ENCODE assay signal across 24 cellular contexts in genomic region chr13:86681223-86681622, GRCh38.
DNase-seq lines count a peak whose midpoint lies in the region; ATAC-seq, FAIRE-seq and TF ChIP-seq lines count a peak whose summit lies in the region.
"Had no signal": no experiment of that assay in that cellular context is flagged by ENCODE, and none has a peak within 500 bp of the region (broad histone marks: within the 10 kb centered on the region; RNA-seq: fewer than 3 reads in every experiment).

No MANE protein-coding gene starts in this region.

- ATAC-seq in HG03565 (IDR thresholded peaks at IDR 0.05; ENCODE audit: unreplicated experiment) (no peak), GM18498 (IDR thresholded peaks at IDR 0.05; ENCODE audit: unreplicated experiment) (no peak)
- ATAC-seq: CD8-positive, alpha-beta T cell; HCT116; PC-3 had no signal

- H3K9me2 ChIP-seq in Loucy (replicated peaks; ENCODE audit: low read depth, low read length): no peaks in the 10 kb centered on the region

- H3K4me2 ChIP-seq in Loucy (ENCODE audit: low read depth, low read length, poor library complexity, severe bottlenecking) (peak overlapping the region; percentile 56), neural progenitor cell (no peak overlapping the region)

- H3K27me3 ChIP-seq in Loucy (ENCODE audit: insufficient read depth, low read length, poor library complexity, severe bottlenecking): no peaks in the 10 kb centered on the region
- H3K27me3 ChIP-seq in neural progenitor cell: no peaks in the 10 kb centered on the region

- H4K20me1 ChIP-seq in Loucy (ENCODE audit: insufficient read depth, low read length, poor library complexity, severe bottlenecking): no peaks in the 10 kb centered on the region
- no peaks in the 10 kb centered on the region for H4K20me1 ChIP-seq in neural progenitor cell (ENCODE audit: low read depth)

- peaks cover 4% of the 10 kb centered on the region for H3K9me3 Mint-ChIP-seq in neural progenitor cell

- H3K27me3 Mint-ChIP-seq in neural progenitor cell (ENCODE audit: insufficient read depth, low read depth): no peaks in the 10 kb centered on the region

- no peaks in the 10 kb centered on the region for H3K4me1 ChIP-seq in Loucy (ENCODE audit: insufficient read depth, low read length, poor library complexity, severe bottlenecking)
- H3K4me1 ChIP-seq in neural progenitor cell: no peaks in the 10 kb centered on the region

- no peak for TF ChIP-seq CTCF in Loucy (conservative IDR thresholded peaks at IDR 0.05; ENCODE audit: low read length)
- no peak for TF ChIP-seq CTCF in neural progenitor cell (IDR thresholded peaks at IDR 0.05)

- H3K9me3 ChIP-seq in Loucy (ENCODE audit: insufficient read depth, low read depth, low read length) (no peaks in the 10 kb centered on the region), neural progenitor cell (ENCODE audit: low read depth) (no peaks in the 10 kb centered on the region)

- no peaks in the 10 kb centered on the region for H3F3A ChIP-seq in Loucy (ENCODE audit: low read depth)
- H3F3A ChIP-seq in neural progenitor cell (ENCODE audit: low read depth): no peaks in the 10 kb centered on the region

- H3K4me3 Mint-ChIP-seq in neural progenitor cell: no peak overlapping the region
- H3K4me3 Mint-ChIP-seq: CD8-positive, alpha-beta T cell had no signal

- no peaks in the 10 kb centered on the region for H3K36me3 Mint-ChIP-seq in neural progenitor cell
- H3K36me3 Mint-ChIP-seq: CD8-positive, alpha-beta T cell had no signal

- H3K27ac Mint-ChIP-seq in neural progenitor cell: no peak overlapping the region
- H3K27ac Mint-ChIP-seq: CD8-positive, alpha-beta T cell had no signal

- FAIRE-seq in GM12891 (lab: Jason Lieb, UNC): no peak

- H3K4me3 ChIP-seq in Loucy (ENCODE audit: low read length, poor library complexity, severe bottlenecking) (peak overlapping the region; percentile 59), neural progenitor cell (no peak overlapping the region)

- H2AFZ ChIP-seq in Loucy (ENCODE audit: low read length) (peak overlapping the region; percentile 68; the same call in 1 of the 2 replicates), neural progenitor cell (replicated peaks) (peak overlapping the region; percentile 17)

- no peaks in the 10 kb centered on the region for H3K36me3 ChIP-seq in Loucy (ENCODE audit: insufficient read depth, low read length)
- no peaks in the 10 kb centered on the region for H3K36me3 ChIP-seq in neural progenitor cell

- H3K79me2 ChIP-seq in Loucy (ENCODE audit: insufficient read depth, low read length): no peaks in the 10 kb centered on the region
- H3K79me2 ChIP-seq in neural progenitor cell (ENCODE audit: low read depth): no peaks in the 10 kb centered on the region

- peak; percentile 29 for DNase-seq in NK-92 treated with Interleukin-12 subunit alpha and Interleukin-12 subunit beta, amount 100 ng/mL, for 24 hours (lab: John Stamatoyannopoulos, UW)
- no peak for DNase-seq in NK-92 (lab: John Stamatoyannopoulos, UW; ENCODE audit: unreplicated experiment)
- peak; percentile 23 for DNase-seq in RPMI7951 (ENCODE audit: low read depth)
- no peak for DNase-seq in neural progenitor cell (ENCODE audit: low spot score)
- DNase-seq in GM12891 (ENCODE audit: insufficient read length, low spot score): no peak
- DNase-seq: AML-193; C1 segment of cervical spinal cord; CD8-positive, alpha-beta T cell; GDM1; NCI-H1092 treated with DMSO at 0.1 percent for 48 hours; NCI-H1436 treated with DMSO at 0.1 percent for 48 hours; NCI-H2029; NCI-H2227 treated with DMSO at 0.1 percent for 48 hours; NCI-H510A treated with DMSO at 0.1 percent for 48 hours; NCI-H748 treated with DMSO at 0.1 percent for 48 hours; PC-3; SHP77 treated with DMSO at 0.1 percent for 48 hours; T-helper 9 cell had no signal

- H3K4me1 Mint-ChIP-seq in neural progenitor cell: no peaks in the 10 kb centered on the region

- no peak overlapping the region for H3K27ac ChIP-seq in neural progenitor cell
- H3K27ac ChIP-seq: 22Rv1, RWPE1 had no signal

- H3K9ac ChIP-seq in Loucy (ENCODE audit: low read depth, low read length, poor library complexity, severe bottlenecking) (no peak overlapping the region), neural progenitor cell (no peak overlapping the region)

- no peak for TF ChIP-seq POLR2A in GM12891 (IDR thresholded peaks at IDR 0.05; ENCODE audit: low read depth, low read length)

TF ChIP-seq in GM12891, 5 proteins besides CTCF, POLR2A, EP300 and RAD21:
- TF ChIP-seq POLR2AphosphoS5 (IDR thresholded peaks at IDR 0.05; ENCODE audit: low read depth, low read length) (no peak), TAF1 (IDR thresholded peaks at IDR 0.05; ENCODE audit: low read depth, low read length) (no peak), SPI1 (IDR thresholded peaks at IDR 0.05; ENCODE audit: low read depth, low read length) (no peak), POU2F2 (IDR thresholded peaks at IDR 0.05; ENCODE audit: low read depth, low read length) (no peak), PAX5 (IDR thresholded peaks at IDR 0.05; ENCODE audit: insufficient read depth, low read length, severe bottlenecking) (no peak)
TF ChIP-seq in GM12891: peak in this region for 0.

Comparison
In these comparisons a context has a peak if more than half of its experiments do, and no peak if none do; other contexts are left out.
1. DNase-seq: peak in NK-92 treated with Interleukin-12 subunit alpha and Interleukin-12 subunit beta, amount 100 ng/mL, for 24 hours (single experiment) and RPMI7951 (single experiment); none in NK-92 (single experiment), neural progenitor cell (single experiment) and GM12891 (single experiment).